9 cellular contexts compared by ENCODE assay signal in the genomic region with DNA sequence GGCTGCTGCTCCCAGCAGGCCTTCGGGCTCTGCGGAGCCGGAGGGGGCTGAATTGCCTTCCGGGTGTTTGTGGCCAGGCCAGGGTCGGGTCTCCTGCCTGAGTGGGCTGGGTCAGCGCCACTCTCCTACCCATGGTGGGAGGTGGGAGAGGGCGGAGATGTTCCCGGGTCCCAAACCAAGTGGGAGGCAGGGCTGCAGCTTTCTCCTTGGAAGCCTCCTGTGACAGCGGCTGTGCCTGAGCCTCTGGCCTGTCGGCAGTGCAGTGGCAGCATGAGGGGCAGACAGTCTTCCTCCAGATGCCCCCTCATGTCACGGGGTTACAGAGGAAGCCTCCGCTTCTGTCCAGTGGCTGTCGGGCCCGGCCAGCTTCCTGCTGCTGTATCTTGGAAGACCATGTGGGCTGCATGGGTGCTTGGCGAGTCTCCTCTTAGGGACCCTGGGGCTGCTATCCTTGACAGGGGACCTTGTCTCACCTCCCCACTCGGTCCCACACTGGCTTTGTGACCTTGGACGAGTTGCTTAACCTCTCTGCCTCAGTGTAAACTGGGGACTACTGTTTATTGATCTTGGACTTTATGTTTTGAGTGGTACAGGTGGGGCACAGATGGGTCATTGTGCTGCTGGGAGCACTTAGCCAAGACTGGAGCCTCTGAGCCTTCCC. TPM values are rescaled to one million over a fixed set of nuclear protein-coding genes. Genes with fewer than 3 reads are reported as not detected.
A peak's percentile ranks its signal among the peaks of the same experiment; 100 is the strongest.
DNase-seq lines count a peak whose midpoint lies in the region; ATAC-seq, FAIRE-seq and TF ChIP-seq lines count a peak whose summit lies in the region.
"Had no signal": no experiment of that assay in that cellular context is flagged by ENCODE, and none has a peak within 500 bp of the region (broad histone marks: within the 10 kb centered on the region; RNA-seq: fewer than 3 reads in every experiment).

No MANE protein-coding gene starts in this region.

- peaks cover 10% of the 10 kb centered on the region for H3K36me3 Mint-ChIP-seq in Caco-2 (ENCODE audit: insufficient read depth, unreplicated experiment)
- peaks cover 24% of the 10 kb centered on the region for H3K36me3 Mint-ChIP-seq in activated T-helper 1 cell treated with anti-CD3 and anti-CD28 coated beads, Interleukin-12 subunit alpha, Interleukin-12 subunit beta, Interleukin-2, Interleukin-4 antibody, amounts not matched to agents 30 ng/mL and 10 ng/mL and 1 ng/mL, durations not matched to agents 14 hours and 24 hours and 36 hours (ENCODE audit: low read depth)

- H3K27ac Mint-ChIP-seq in Caco-2 (ENCODE audit: unreplicated experiment): peak overlapping the region; percentile 20
- peak overlapping the region; percentile 89 for H3K27ac Mint-ChIP-seq in activated T-helper 1 cell treated with anti-CD3 and anti-CD28 coated beads, Interleukin-12 subunit alpha, Interleukin-12 subunit beta, Interleukin-2, Interleukin-4 antibody, amounts not matched to agents 30 ng/mL and 10 ng/mL and 1 ng/mL, durations not matched to agents 14 hours and 24 hours and 36 hours

- no peaks in the 10 kb centered on the region for H3K9me3 Mint-ChIP-seq in Caco-2 (ENCODE audit: unreplicated experiment)
- no peaks in the 10 kb centered on the region for H3K9me3 Mint-ChIP-seq in activated T-helper 1 cell treated with anti-CD3 and anti-CD28 coated beads, Interleukin-12 subunit alpha, Interleukin-12 subunit beta, Interleukin-2, Interleukin-4 antibody, amounts not matched to agents 30 ng/mL and 10 ng/mL and 1 ng/mL, durations not matched to agents 14 hours and 24 hours and 36 hours

- peaks cover 9% of the 10 kb centered on the region for H3K4me1 Mint-ChIP-seq in Caco-2 (ENCODE audit: low read depth, unreplicated experiment)
- peaks cover 64% of the 10 kb centered on the region for H3K4me1 Mint-ChIP-seq in activated T-helper 1 cell treated with anti-CD3 and anti-CD28 coated beads, Interleukin-12 subunit alpha, Interleukin-12 subunit beta, Interleukin-2, Interleukin-4 antibody, amounts not matched to agents 30 ng/mL and 10 ng/mL and 1 ng/mL, durations not matched to agents 14 hours and 24 hours and 36 hours (ENCODE audit: low read depth)

- H3K4me1 ChIP-seq in Caco-2 (no peaks in the 10 kb centered on the region), cardiac muscle cell (ENCODE audit: low read depth) (peaks cover 52% of the 10 kb centered on the region), sigmoid colon (peaks cover 0 to 82% (median 79%) of the 10 kb centered on the region in 4 donors)

- intact Hi-C loops in Caco-2 (cut with micrococcal nuclease; ENCODE audit: unreplicated experiment) (no loop called here), sigmoid colon (cut with DNase I) (no loop called here)
- intact Hi-C loops in activated T-helper 1 cell treated with anti-CD3 and anti-CD28 coated beads, Interleukin-12 subunit alpha, Interleukin-12 subunit beta, Interleukin-2, Interleukin-4 antibody, amounts not matched to agents 30 ng/mL and 10 ng/mL and 1 ng/mL, durations not matched to agents 14 hours and 24 hours and 36 hours (cut with micrococcal nuclease): loop anchor here (1.0 to 10.0 kb wide), 2 partner anchors 33 to 292 kb away; a partner anchor contains a TSS

- CTCF ChIA-PET in Caco-2 (lab: Charles Lee): no interaction called here

- no TSS peak for BruUV-seq in Caco-2 (replicated peaks; lab: Mats Ljungman, UMichigan)

- TF ChIP-seq POLR2A in sigmoid colon (IDR thresholded peaks at IDR 0.05): no peak

- WGBS in sigmoid colon, 2 donors: 60 to 63% methylated on average over 17 of the region's 17 CpGs

- POLR2A ChIA-PET in Caco-2 (lab: Charles Lee): no interaction called here

- H3K4me3 Mint-ChIP-seq in Caco-2 (ENCODE audit: unreplicated experiment): no peak overlapping the region
- H3K4me3 Mint-ChIP-seq in activated T-helper 1 cell treated with anti-CD3 and anti-CD28 coated beads, Interleukin-12 subunit alpha, Interleukin-12 subunit beta, Interleukin-2, Interleukin-4 antibody, amounts not matched to agents 30 ng/mL and 10 ng/mL and 1 ng/mL, durations not matched to agents 14 hours and 24 hours and 36 hours: peak overlapping the region; percentile 93

- H3K27ac ChIP-seq in cardiac muscle cell (peak overlapping the region; percentile 41), sigmoid colon (peak overlapping the region; percentile 87 to 92 (median 90))
- H3K27ac ChIP-seq: KMS-11 had no signal

- H3K4me3 ChIP-seq in Caco-2 (ENCODE audit: low read depth, low read length) (no peak overlapping the region), cardiac muscle cell (no peak overlapping the region), sigmoid colon (peak overlapping the region; percentile 58 to 78 (median 62))

- DNase-seq in Caco-2 (no peak), cardiac muscle cell (ENCODE audit: low read depth in 1 of 2, low spot score in 1 of 2) (no peak), sigmoid colon (no peak), D721Med (ENCODE audit: insufficient read length, low spot score) (no peak), NCI-H187 (lab: John Stamatoyannopoulos, UW) (no peak), NCI-H510A treated with DMSO at 0.1 percent for 48 hours (lab: John Stamatoyannopoulos, UW) (no peak)
- no peak for DNase-seq in activated T-helper 1 cell treated with anti-CD3 and anti-CD28 coated beads, Interleukin-12 subunit alpha, Interleukin-12 subunit beta, Interleukin-2, Interleukin-4 antibody, amounts not matched to agents 30 ng/mL and 10 ng/mL and 1 ng/mL, durations not matched to agents 14 hours and 24 hours and 36 hours (ENCODE audit: low spot score)

- no peaks in the 10 kb centered on the region for H3K27me3 Mint-ChIP-seq in Caco-2 (ENCODE audit: insufficient read depth, unreplicated experiment)
- no peaks in the 10 kb centered on the region for H3K27me3 Mint-ChIP-seq in activated T-helper 1 cell treated with anti-CD3 and anti-CD28 coated beads, Interleukin-12 subunit alpha, Interleukin-12 subunit beta, Interleukin-2, Interleukin-4 antibody, amounts not matched to agents 30 ng/mL and 10 ng/mL and 1 ng/mL, durations not matched to agents 14 hours and 24 hours and 36 hours (ENCODE audit: insufficient read depth)

- no peak for FAIRE-seq in D721Med (lab: Jason Lieb, UNC)

- no peaks in the 10 kb centered on the region for H3K36me3 ChIP-seq in Caco-2 (ENCODE audit: control insufficient read depth, insufficient read depth, low read length)
- H3K36me3 ChIP-seq in cardiac muscle cell: no peaks in the 10 kb centered on the region
- no peaks in the 10 kb centered on the region for H3K36me3 ChIP-seq in sigmoid colon

- TF ChIP-seq EP300 in sigmoid colon (IDR thresholded peaks at IDR 0.05): no peak

- H3K9me3 ChIP-seq in Caco-2 (no peaks in the 10 kb centered on the region), cardiac muscle cell (ENCODE audit: low read depth) (no peaks in the 10 kb centered on the region), sigmoid colon (no peaks in the 10 kb centered on the region)

- H3K27me3 ChIP-seq in Caco-2 (replicated peaks; ENCODE audit: control insufficient read depth, insufficient read depth, low read length) (no peaks in the 10 kb centered on the region), cardiac muscle cell (no peaks in the 10 kb centered on the region), sigmoid colon (no peaks in the 10 kb centered on the region)

- no peak for TF ChIP-seq CTCF in Caco-2 (IDR thresholded peaks at IDR 0.05; ENCODE audit: insufficient read depth in 1 of 2, low read depth in 1 of 2, low read length in 1 of 2, severe bottlenecking in 1 of 2, unreplicated experiment in 1 of 2)
- no peak for TF ChIP-seq CTCF in cardiac muscle cell (IDR thresholded peaks at IDR 0.05; ENCODE audit: low read depth, low read length)
- TF ChIP-seq CTCF in sigmoid colon (IDR thresholded peaks at IDR 0.05): no peak
- no peak for TF ChIP-seq CTCF in D721Med (IDR thresholded peaks at IDR 0.05; ENCODE audit: insufficient read depth, missing control alignments)

- ATAC-seq in GM18858 (IDR thresholded peaks at IDR 0.05; ENCODE audit: unreplicated experiment): no peak

RNA-seq across cellular contexts. Expression of a gene that starts 4.3 kb away (rescaled TPM):
- total RNA-seq in Caco-2 (2022) (38.2 and 39.8 TPM in 2 replicates), cardiac muscle cell (25.2 and 31.9 TPM in 2 replicates), sigmoid colon (10 to 100 TPM; 18.9 to 50.4 (median 26.9) TPM)
- 38.3 and 44.5 TPM in 2 replicates for total RNA-seq in activated T-helper 1 cell treated with anti-CD3 and anti-CD28 coated beads, Interleukin-12 subunit alpha, Interleukin-12 subunit beta, Interleukin-2, Interleukin-4 antibody, amounts not matched to agents 30 ng/mL and 10 ng/mL and 1 ng/mL, durations not matched to agents 14 hours and 24 hours and 36 hours
- polyA plus RNA-seq in cardiac muscle cell (2.7 and 5.2 TPM in 2 replicates), sigmoid colon (10 to 100 TPM in 1 of 3 donors, 1 to 10 TPM in 2; 5.8 to 20.0 (median 6.6) TPM)

RNA-seq across cellular contexts. Expression of a gene that starts 37.8 kb away (rescaled TPM):
- 62.5 and 72.4 TPM in 2 replicates for total RNA-seq in Caco-2 (2022)
- 50.3 and 50.5 TPM in 2 replicates for total RNA-seq in activated T-helper 1 cell treated with anti-CD3 and anti-CD28 coated beads, Interleukin-12 subunit alpha, Interleukin-12 subunit beta, Interleukin-2, Interleukin-4 antibody, amounts not matched to agents 30 ng/mL and 10 ng/mL and 1 ng/mL, durations not matched to agents 14 hours and 24 hours and 36 hours
- total RNA-seq in cardiac muscle cell: 109 and 130 TPM in 2 replicates
- 188 and 219 TPM in 2 replicates for polyA plus RNA-seq in cardiac muscle cell
- total RNA-seq in sigmoid colon: 10 to 100 TPM; 33.8 to 49.5 (median 39.6) TPM
- 10 to 100 TPM; 28.4 to 58.0 (median 56.5) TPM for polyA plus RNA-seq in sigmoid colon

Comparison
In these comparisons a context has a peak if more than half of its experiments do, and no peak if none do; other contexts are left out.
1. H3K4me3 ChIP-seq: peak in sigmoid colon (4 of 4); none in Caco-2 (single experiment) and cardiac muscle cell (single experiment).